20 cellular contexts compared by ENCODE assay signal in genomic region chr10:21843645-21844044, GRCh38.
"Had no signal": no experiment of that assay in that cellular context is flagged by ENCODE, and none has a peak within 500 bp of the region (broad histone marks: within the 10 kb centered on the region; RNA-seq: fewer than 3 reads in every experiment).

No MANE protein-coding gene starts in this region.

- ATAC-seq: effector memory CD8-positive, alpha-beta T cell; foreskin keratinocyte; gastroesophageal sphincter; heart left ventricle; left cardiac atrium; left lung; left ventricle myocardium superior; lower lobe of right lung; naive thymus-derived CD4-positive, alpha-beta T cell had no signal

- DNase-seq: colonic mucosa; cortex of kidney; effector CD8-positive, alpha-beta T cell; effector memory CD8-positive, alpha-beta T cell; endodermal cell; foreskin keratinocyte; heart left ventricle; hypothalamus; left cardiac atrium; left lung; left ventricle myocardium superior; lower lobe of right lung; mesendoderm; midbrain; naive thymus-derived CD4-positive, alpha-beta T cell had no signal

- H3K4me1 Mint-ChIP-seq: memory B cell; naive thymus-derived CD4-positive, alpha-beta T cell had no signal

- H3K27ac Mint-ChIP-seq: dendritic cell treated with granulocyte-macrophage colony-stimulating factor and Interleukin-4, amounts not matched to agents 40 ng/mL and 50 ng/mL, for 4 days; effector memory CD8-positive, alpha-beta T cell; endodermal cell; memory B cell; naive thymus-derived CD4-positive, alpha-beta T cell had no signal

- H3K4me3 ChIP-seq: colonic mucosa, esophagus muscularis mucosa, gastroesophageal sphincter, heart left ventricle, hepatocyte, left lung, lower lobe of right lung had no signal

- H3K27me3 Mint-ChIP-seq: dendritic cell treated with granulocyte-macrophage colony-stimulating factor and Interleukin-4, amounts not matched to agents 40 ng/mL and 50 ng/mL, for 4 days; effector memory CD8-positive, alpha-beta T cell; memory B cell; naive thymus-derived CD4-positive, alpha-beta T cell had no signal

- H3K4me3 Mint-ChIP-seq: dendritic cell treated with granulocyte-macrophage colony-stimulating factor and Interleukin-4, amounts not matched to agents 40 ng/mL and 50 ng/mL, for 4 days; effector memory CD8-positive, alpha-beta T cell; endodermal cell; memory B cell; naive thymus-derived CD4-positive, alpha-beta T cell had no signal
